In the genomic region with DNA sequence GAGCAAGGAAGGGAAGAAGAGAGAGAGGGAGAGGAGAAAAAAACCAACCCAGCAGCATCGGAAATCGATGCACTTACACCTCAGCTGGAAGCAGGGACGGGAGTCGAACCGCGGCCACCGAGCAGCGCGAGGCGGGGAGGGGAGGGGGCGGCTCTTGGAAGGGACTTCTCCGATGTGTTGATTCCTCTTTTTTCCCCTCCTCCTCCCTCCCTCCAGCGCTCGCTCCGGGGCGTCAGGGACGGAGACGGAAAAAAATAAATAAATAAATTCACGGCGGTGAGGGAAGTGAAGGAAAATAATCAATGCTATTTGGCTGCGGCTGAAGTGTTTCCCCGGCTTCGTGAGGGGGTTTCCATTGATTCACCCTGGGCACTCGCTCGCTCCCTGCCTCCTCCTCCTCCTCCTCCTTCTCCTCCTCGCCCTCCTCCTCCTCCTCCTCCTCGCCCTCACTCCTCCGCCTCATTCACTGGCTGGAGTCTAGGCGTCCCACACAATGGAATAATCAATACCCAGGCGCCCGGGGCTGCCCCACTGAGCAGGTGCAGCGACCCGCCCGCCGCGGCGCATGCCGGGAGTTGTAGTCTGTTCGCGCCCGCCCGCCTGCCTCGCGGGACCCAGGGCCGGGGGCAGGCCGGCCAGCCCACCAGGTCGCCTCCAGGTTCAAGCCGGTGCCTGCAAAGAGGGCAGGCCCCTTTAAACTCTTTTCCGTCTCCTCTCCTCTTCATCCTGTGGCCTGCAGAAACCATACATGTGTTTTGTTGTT, we compare ENCODE assay signal across 8 cellular contexts. TPM values are rescaled to one million over a fixed set of nuclear protein-coding genes. Genes with fewer than 3 reads are reported as not detected.
DNase-seq lines count a peak whose midpoint lies in the region; ATAC-seq and TF ChIP-seq lines count a peak whose summit lies in the region.

A gene (minus strand): TSS at position 500 of the 763 bp plus-strand sequence. CDS start 16,440 bp downstream, outside the sequence.

- no peaks in the 10 kb centered on the region for H3K27me3 ChIP-seq in ascending aorta
- H3K27me3 ChIP-seq in sigmoid colon = no peaks in the 10 kb centered on the region

- H3K4me3 ChIP-seq in GM12865 (ENCODE audit: low read depth, low read length) (peak within 1 kb of the TSS; percentile 83), ascending aorta (peak within 1 kb of the TSS; percentile 76 to 79), iPS-11a (ENCODE audit: low read depth, low read length) (peak within 1 kb of the TSS; percentile 69), sigmoid colon (peak within 1 kb of the TSS; percentile 44 to 70 (median 64))

- no peak for TF ChIP-seq EP300 in sigmoid colon (IDR thresholded peaks at IDR 0.05)

- DNase-seq in GM12865 (ENCODE audit: low read depth) (peak; percentile 79), NCI-H187 treated with DMSO at 0.1 percent for 48 hours (lab: John Stamatoyannopoulos, UW) (peak; percentile 59), T-helper 22 cell (ENCODE audit: low read depth) (peak; percentile 62), ascending aorta (ENCODE audit: low spot score in 2 of 2) (peak in 1 of 2 donors; percentile 86), sigmoid colon (no peak)

- peak; percentile 45 for ATAC-seq in HG02884 (IDR thresholded peaks at IDR 0.05; ENCODE audit: unreplicated experiment)
- ATAC-seq in HG03097 (IDR thresholded peaks at IDR 0.05; ENCODE audit: low FRiP score, unreplicated experiment) = no peak

- TF ChIP-seq CTCF in GM12865 (IDR thresholded peaks at IDR 0.05; ENCODE audit: insufficient read depth, low read depth, low read length, missing control alignments) (no peak), ascending aorta (IDR thresholded peaks at IDR 0.05) (no peak), sigmoid colon (IDR thresholded peaks at IDR 0.05) (no peak)

- H3K9me3 ChIP-seq in ascending aorta (no peaks in the 10 kb centered on the region), sigmoid colon (no peaks in the 10 kb centered on the region)

- H3K4me1 ChIP-seq in ascending aorta = peaks cover 5 to 13% of the 10 kb centered on the region in 2 donors
- peaks cover 0 to 29% (median 20%) of the 10 kb centered on the region in 4 donors for H3K4me1 ChIP-seq in sigmoid colon

- TF ChIP-seq POLR2A in sigmoid colon (IDR thresholded peaks at IDR 0.05) = no peak

- H3K36me3 ChIP-seq in ascending aorta (no peaks in the 10 kb centered on the region), sigmoid colon (no peaks in the 10 kb centered on the region)

- H3K27ac ChIP-seq in ascending aorta (peak within 1 kb of the TSS in 1 of 2 donors; percentile 16), sigmoid colon (peak within 1 kb of the TSS; percentile 62 to 70 (median 68))

- WGBS in sigmoid colon, 2 donors = 1% methylated on average over 49 of the region's 49 CpGs

- intact Hi-C loops in ascending aorta (cut with DNase I) = loop anchor here (10.0 kb wide), 1 partner anchor 187 kb away; a partner anchor contains a TSS
- intact Hi-C loops in sigmoid colon (cut with DNase I) = loop anchor here (10.0 kb wide), 4 partner anchors 227 to 893 kb away; a partner anchor contains a TSS

RNA-seq across cellular contexts. Expression of the gene that starts here (rescaled TPM):
- total RNA-seq in ascending aorta (1.3 TPM), sigmoid colon (1 to 10 TPM in 2 of 4 donors, under 1 TPM in 2; 0.33 to 1.9 (median 0.98) TPM)
- polyA plus RNA-seq in sigmoid colon = under 1 TPM in 2 of 3 donors, not detected in 1; under 0.01 to 0.57 TPM
